8 cellular contexts compared by ENCODE assay signal in genomic region chr7:23247101-23247601, GRCh38. TPM values are rescaled to one million over a fixed set of nuclear protein-coding genes. Genes with fewer than 3 reads are reported as not detected.
A peak's percentile ranks its signal among the peaks of the same experiment; 100 is the strongest.
DNase-seq lines count a peak whose midpoint lies in the region; ATAC-seq and TF ChIP-seq lines count a peak whose summit lies in the region.

No MANE protein-coding gene starts in this region.

- POLR2A ChIA-PET in PC-9 (lab: Charles Lee; ENCODE audit: unreplicated experiment) = interaction anchor here (0.5 to 0.6 kb wide), 2 partner anchors 35 to 123 kb away, joined by 3 to 5 read pairs; no protein-coding TSS in a partner anchor

- CTCF ChIA-PET in PC-9 (lab: Charles Lee) = interaction anchor here (0.6 to 1.2 kb wide), 5 partner anchors 11 to 55 kb away, joined by 3 to 5 read pairs (median 3); no protein-coding TSS in a partner anchor

- ATAC-seq in lung (ENCODE audit: insufficient read depth, low FRiP score) (no peak), thoracic aorta (ENCODE audit: insufficient number of reproducible peaks, low FRiP score, low read depth) (peak; percentile 47), GM18498 (IDR thresholded peaks at IDR 0.05; ENCODE audit: unreplicated experiment) (no peak), HG03095 (IDR thresholded peaks at IDR 0.05; ENCODE audit: unreplicated experiment) (no peak)

- H3K9me2 ChIP-seq in PC-9 (ENCODE audit: insufficient read depth) = no peaks in the 10 kb centered on the region

- intact Hi-C loops in PC-9 (cut with micrococcal nuclease; ENCODE audit: unreplicated experiment) = no loop called here

- no peak overlapping the region for H3K27ac ChIP-seq in PC-9
- peak overlapping the region; percentile 62 to 76 for H3K27ac ChIP-seq in esophagus (ENCODE audit: low read depth in 2 of 2, low read length in 1 of 2)
- peak overlapping the region; percentile 54 to 65 for H3K27ac ChIP-seq in lung (ENCODE audit: low read depth in 1 of 2, low read length in 1 of 2)
- H3K27ac ChIP-seq in thoracic aorta = peak overlapping the region; percentile 81 to 90

- H2AFZ ChIP-seq in PC-9 = peak overlapping the region; percentile 53

- no peaks in the 10 kb centered on the region for H4K20me1 ChIP-seq in PC-9 (ENCODE audit: insufficient read depth)

- H3K79me2 ChIP-seq in PC-9 (ENCODE audit: low read depth) = no peaks in the 10 kb centered on the region

- H3K4me2 ChIP-seq in PC-9 = peak overlapping the region; percentile 57

- H3K9me3 ChIP-seq in PC-9 (ENCODE audit: insufficient read depth, low read depth) (0 out of 2 replicates have a peak, but pooled peaks cover 2% of the 10 kb centered on the region), esophagus (ENCODE audit: control insufficient read depth in 2 of 2, insufficient read depth in 1 of 2, low read depth in 1 of 2, low read length in 1 of 2) (no peaks in the 10 kb centered on the region), lung (ENCODE audit: control insufficient read depth in 2 of 2, insufficient read depth in 1 of 2, low read length in 1 of 2) (no peaks in the 10 kb centered on the region), thoracic aorta (no peaks in the 10 kb centered on the region)

- TF ChIP-seq CTCF in PC-9 (conservative IDR thresholded peaks at IDR 0.05) (no peak), lung (IDR thresholded peaks at IDR 0.05; ENCODE audit: control extremely low read depth, extremely low read depth) (no peak), thoracic aorta (IDR thresholded peaks at IDR 0.05) (no peak)

- BruUV-seq in PC-9 (replicated peaks; lab: Mats Ljungman, UMichigan) = TSS peak; percentile 76

- 32 to 51% methylated on average over 6 of the region's 6 CpGs for WGBS in esophagus, 2 donors
- WGBS in lung, 2 donors = 73 to 89% methylated on average over 6 of the region's 6 CpGs

- no peaks in the 10 kb centered on the region for H3K36me3 ChIP-seq in PC-9 (ENCODE audit: low read depth)
- H3K36me3 ChIP-seq in esophagus (ENCODE audit: control insufficient read depth in 2 of 2, insufficient read depth in 2 of 2, low read length in 1 of 2) = no peaks in the 10 kb centered on the region
- H3K36me3 ChIP-seq in lung (ENCODE audit: control insufficient read depth in 2 of 2, insufficient read depth in 2 of 2, low read length in 2 of 2) = peaks cover 0 to 4% of the 10 kb centered on the region in 2 donors
- H3K36me3 ChIP-seq in thoracic aorta = peaks cover 3% of the 10 kb centered on the region

- H3K27me3 ChIP-seq in PC-9 (ENCODE audit: insufficient read depth, low read depth) (0 out of 2 replicates have a peak, but pooled peaks cover 15% of the 10 kb centered on the region), esophagus (ENCODE audit: control insufficient read depth in 1 of 2, insufficient read depth in 2 of 2, low read length in 2 of 2) (no peaks in the 10 kb centered on the region), lung (ENCODE audit: control insufficient read depth, insufficient read depth) (no peaks in the 10 kb centered on the region), thoracic aorta (replicated peaks; ENCODE audit: insufficient read depth) (no peaks in the 10 kb centered on the region)

- no peak for DNase-seq in PC-9
- DNase-seq in lung (ENCODE audit: low spot score) = no peak
- no peak for DNase-seq in thoracic aorta (ENCODE audit: low spot score)
- DNase-seq in hepatic stellate cell (ENCODE audit: low spot score) = no peak
- no peak for DNase-seq in Ammon's horn (ENCODE audit: low spot score)

- H3K4me1 ChIP-seq in PC-9 (replicated peaks; ENCODE audit: insufficient read depth) = peaks cover 19% of the 10 kb centered on the region
- H3K4me1 ChIP-seq in esophagus (ENCODE audit: control insufficient read depth in 2 of 2, insufficient read depth in 2 of 2, low read length in 1 of 2) = peaks cover 3 to 4% of the 10 kb centered on the region in 2 donors
- H3K4me1 ChIP-seq in lung (ENCODE audit: control insufficient read depth in 2 of 2, insufficient read depth in 2 of 2, low read length in 2 of 2) = peaks cover 2 to 3% of the 10 kb centered on the region in 2 donors
- H3K4me1 ChIP-seq in thoracic aorta (ENCODE audit: control insufficient read depth in 1 of 2, low read depth in 2 of 2) = peaks cover 19 to 35% of the 10 kb centered on the region in 2 donors

- H3F3A ChIP-seq in PC-9 (ENCODE audit: insufficient read depth, low read depth) = 0 out of 2 replicates have a peak, but pooled peaks cover 6% of the 10 kb centered on the region

- H3K4me3 ChIP-seq in PC-9 (peak overlapping the region; percentile 3; the same call in 1 of the 2 replicates), esophagus (ENCODE audit: low read depth in 1 of 2, low read length in 2 of 2) (peak overlapping the region; percentile 58 to 60), lung (peak overlapping the region; percentile 7), thoracic aorta (peak overlapping the region; percentile 81)

RNA-seq across cellular contexts. Expression of gene GPNMB, which starts 0.6 kb away (rescaled TPM):
- total RNA-seq in PC-9 (2021) (13.3 and 17.4 TPM in 2 replicates), lung (100 to 1,000 TPM in 1 of 2 donors, 10 to 100 TPM in 1; 58.5 to 127 TPM), thoracic aorta (100 to 1,000 TPM; 139 to 185 TPM)
- polyA plus RNA-seq in esophagus (10 to 100 TPM; 30.6 to 55.0 TPM), lung (10 to 100 TPM; 47.7 to 96.6 TPM)

RNA-seq across cellular contexts. Expression of gene MALSU1, which starts 52.0 kb away (rescaled TPM):
- total RNA-seq in PC-9 (2021) = 105 and 133 TPM in 2 replicates
- polyA plus RNA-seq in esophagus = 10 to 100 TPM; 11.3 to 40.7 TPM
- 10 to 100 TPM; 49.0 to 51.7 TPM for total RNA-seq in lung
- polyA plus RNA-seq in lung = 10 to 100 TPM; 26.8 to 41.1 TPM
- total RNA-seq in thoracic aorta = 10 to 100 TPM; 18.1 to 65.7 TPM

Comparison
In these comparisons a context has a peak if more than half of its experiments do, and no peak if none do; other contexts are left out.
1. H3K4me3 ChIP-seq: peak in every context shown above with its lines; median percentile 81 in thoracic aorta; 59 in esophagus; 7 in lung; 3 in PC-9.